1 cellular context compared by ENCODE assay signal in the genomic region with DNA sequence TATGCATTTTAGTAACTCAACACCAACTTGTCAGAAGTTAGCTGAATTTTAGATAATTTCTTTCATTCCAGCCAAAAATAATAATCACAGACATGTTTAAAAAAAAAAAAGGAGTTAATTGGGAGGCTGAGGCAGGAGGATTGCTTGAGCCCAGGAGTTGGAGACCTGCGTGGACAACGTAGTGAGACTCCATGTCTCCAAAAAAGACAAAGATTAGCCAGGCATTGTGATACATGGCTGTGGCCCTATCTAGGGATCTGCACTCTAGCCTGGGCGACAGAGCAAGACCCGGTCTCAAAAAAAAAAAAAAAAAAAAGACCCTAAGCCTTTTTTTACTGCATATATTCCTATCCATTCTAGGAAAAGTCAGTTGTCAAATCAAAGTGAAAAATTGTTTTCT.
TF ChIP-seq lines count a peak whose summit lies in the region.

No MANE protein-coding gene starts in this region.

TF ChIP-seq in GM23338, 12 proteins besides CTCF, POLR2A, EP300 and RAD21 (continued from another document):
- TF ChIP-seq REST (IDR thresholded peaks at IDR 0.05; ENCODE audit: unreplicated experiment) = no peak
- no peak for TF ChIP-seq JUNB (IDR thresholded peaks at IDR 0.05; ENCODE audit: unreplicated experiment)
- TF ChIP-seq NANOG (IDR thresholded peaks at IDR 0.05; ENCODE audit: borderline replicate concordance) = no peak
- TF ChIP-seq CREB1 (CRISPR knock-in tag; IDR thresholded peaks at IDR 0.05; ENCODE audit: low read depth) = no peak
- TF ChIP-seq EZH2phosphoT487 (IDR thresholded peaks at IDR 0.05; ENCODE audit: unreplicated experiment) = no peak
- no peak for TF ChIP-seq STAT1 (IDR thresholded peaks at IDR 0.05; ENCODE audit: unreplicated experiment)
- no peak for TF ChIP-seq ZNF114 (CRISPR knock-in tag; IDR thresholded peaks at IDR 0.05)
- TF ChIP-seq POLR2AphosphoS5 (IDR thresholded peaks at IDR 0.05; ENCODE audit: low read depth) = no peak
- TF ChIP-seq ZNF462 (CRISPR knock-in tag; IDR thresholded peaks at IDR 0.05) = no peak
- no peak for TF ChIP-seq EZH2 (IDR thresholded peaks at IDR 0.05; ENCODE audit: low read depth, unreplicated experiment)
- no peak for TF ChIP-seq ZNF331 (CRISPR knock-in tag; IDR thresholded peaks at IDR 0.05; ENCODE audit: low read depth)
